In genomic region chr15:62275818-62276217, GRCh38 we compare ENCODE assay signal across 18 cellular contexts.
"Had no signal": no experiment of that assay in that cellular context is flagged by ENCODE, and none has a peak within 500 bp of the region (broad histone marks: within the 10 kb centered on the region; RNA-seq: fewer than 3 reads in every experiment).

No MANE protein-coding gene starts in this region.

- H3K36me3 ChIP-seq: colonic mucosa, lower lobe of right lung, suprapubic skin, transverse colon, uterus had no signal

- H3K27me3 ChIP-seq: colonic mucosa, uterus had no signal

- H3K4me3 ChIP-seq: colonic mucosa, lower lobe of right lung, suprapubic skin, transverse colon, uterus had no signal

- FAIRE-seq: TTC549 had no signal

- H3K4me3 Mint-ChIP-seq: activated B cell treated with CpG ODN at 0.5 μM for 24 hours; activated CD4-positive, alpha-beta memory T cell treated with anti-CD3 and anti-CD28 coated beads for 36 hours; activated naive CD8-positive, alpha-beta T cell; activated T-helper 1 cell treated with anti-CD3 and anti-CD28 coated beads, Interleukin-12 subunit alpha, Interleukin-12 subunit beta, Interleukin-2, Interleukin-4 antibody, amounts not matched to agents 30 ng/mL and 10 ng/mL and 1 ng/mL, durations not matched to agents 14 hours and 24 hours and 36 hours; central memory CD8-positive, alpha-beta T cell; endodermal cell; natural killer cell; stimulated activated naive CD8-positive, alpha-beta T cell treated with anti-CD3 and anti-CD28 coated beads, Interleukin-15, Interleukin-2, amounts not matched to agents 100 ng/mL and 50 ng/mL, for 24 hours had no signal

- H3K36me3 Mint-ChIP-seq: natural killer cell had no signal

- H3K9me3 Mint-ChIP-seq: central memory CD8-positive, alpha-beta T cell had no signal

- DNase-seq: activated B cell treated with CpG ODN at 0.5 μM for 24 hours; activated CD4-positive, alpha-beta memory T cell treated with anti-CD3 and anti-CD28 coated beads for 36 hours; activated CD4-positive, alpha-beta T cell treated with anti-CD3 and anti-CD28 coated beads for 4 hours; activated T-cell treated with anti-CD3 and anti-CD28 coated beads for 4 hours; amygdala; colonic mucosa; endodermal cell; lower lobe of right lung; natural killer cell; stimulated activated CD4-positive, alpha-beta T cell treated with anti-CD3 and anti-CD28 coated beads, Interleukin-2, amount 100 ng/mL, for 48 hours; transverse colon; uterus had no signal

- H3K27ac Mint-ChIP-seq: activated B cell treated with CpG ODN at 0.5 μM for 24 hours; activated CD4-positive, alpha-beta memory T cell treated with anti-CD3 and anti-CD28 coated beads for 36 hours; activated naive CD8-positive, alpha-beta T cell; activated T-helper 1 cell treated with anti-CD3 and anti-CD28 coated beads, Interleukin-12 subunit alpha, Interleukin-12 subunit beta, Interleukin-2, Interleukin-4 antibody, amounts not matched to agents 30 ng/mL and 10 ng/mL and 1 ng/mL, durations not matched to agents 14 hours and 24 hours and 36 hours; endodermal cell; natural killer cell; stimulated activated naive CD8-positive, alpha-beta T cell treated with anti-CD3 and anti-CD28 coated beads, Interleukin-15, Interleukin-2, amounts not matched to agents 100 ng/mL and 50 ng/mL, for 24 hours had no signal

- H3K4me1 Mint-ChIP-seq: activated B cell treated with CpG ODN at 0.5 μM for 24 hours; central memory CD8-positive, alpha-beta T cell; endodermal cell; natural killer cell had no signal
